ENCODE assay signal across 16 cellular contexts in genomic region chr19:2038284-2039081, GRCh38. TPM values are rescaled to one million over a fixed set of nuclear protein-coding genes. Genes with fewer than 3 reads are reported as not detected.
DNase-seq lines count a peak whose midpoint lies in the region; ATAC-seq, FAIRE-seq and TF ChIP-seq lines count a peak whose summit lies in the region.
"Had no signal": no experiment of that assay in that cellular context is flagged by ENCODE, and none has a peak within 500 bp of the region (broad histone marks: within the 10 kb centered on the region; RNA-seq: fewer than 3 reads in every experiment).

No MANE protein-coding gene starts in this region.

- no peaks in the 10 kb centered on the region for H3K79me2 ChIP-seq in HepG2 (ENCODE audit: insufficient read depth, low read length)

- H3K36me3 ChIP-seq in adrenal gland (replicated peaks in 1 of 2) (peaks cover 0 to 57% of the 10 kb centered on the region in 2 donors), HepG2 (replicated peaks in 1 of 2; ENCODE audit: control insufficient read depth in 1 of 2, insufficient read depth in 2 of 2, low read length in 2 of 2) (peaks cover 15 to 41% of the 10 kb centered on the region in 2 experiments; a peak in 4 of 5 replicates)

- in situ Hi-C loops in HepG2 (cut with HindIII; ENCODE audit: extremely low pct_ligation_motif_present, low pct_unique_long_range_greater_than_20kb): no loop called here

- peaks cover 28% of the 10 kb centered on the region for H3K36me3 Mint-ChIP-seq in activated CD4-positive, alpha-beta T cell treated with anti-CD3 and anti-CD28 coated beads, Interleukin-2, amount 10 ng/mL, durations not matched to agents 24 days and 14 days (ENCODE audit: low read depth)
- H3K36me3 Mint-ChIP-seq in stimulated activated naive B cell treated with anti-CD40 and anti-IgM and Interleukin-4, amounts not matched to agents 10 μg/mL and 1 μg/mL and 100 μg/mL, for 72 hours: peaks cover 32 to 52% of the 10 kb centered on the region in 2 donors
- H3K36me3 Mint-ChIP-seq: activated naive CD4-positive, alpha-beta T cell treated with anti-CD3 and anti-CD28 coated beads, Interleukin-2, amount 50 U/mL, for 24 hours had no signal

- CTCF ChIA-PET in HepG2 (lab: Yijun Ruan, JAX; ENCODE audit: low intra/inter-chr PET ratio, low total read pairs): no interaction called here

- peaks cover 48 to 54% of the 10 kb centered on the region in 2 donors for H3K4me1 ChIP-seq in adrenal gland (replicated peaks in 1 of 2)
- no peaks in the 10 kb centered on the region for H3K4me1 ChIP-seq in HepG2 (ENCODE audit: insufficient read depth, low read length)

- no peak for ATAC-seq in HepG2
- ATAC-seq in stimulated activated naive B cell treated with anti-CD40 and anti-IgM and Interleukin-4, amounts not matched to agents 10 μg/mL and 1 μg/mL and 100 μg/mL, for 72 hours (replicated peaks): no peak
- ATAC-seq in HG03460 (IDR thresholded peaks at IDR 0.05; ENCODE audit: unreplicated experiment): no peak
- no peak for ATAC-seq in GM18868 (IDR thresholded peaks at IDR 0.05; ENCODE audit: unreplicated experiment)

- no peak overlapping the region for H3K4me3 ChIP-seq in adrenal gland
- H3K4me3 ChIP-seq in HepG2 (replicated peaks in 1 of 3; ENCODE audit: insufficient read depth in 1 of 3, low read depth in 2 of 3, low read length in 3 of 3): no peak overlapping the region

- no peak overlapping the region for H2AFZ ChIP-seq in HepG2 (ENCODE audit: low read length)

- H3K27me3 Mint-ChIP-seq in activated CD4-positive, alpha-beta T cell treated with anti-CD3 and anti-CD28 coated beads, Interleukin-2, amount 10 ng/mL, durations not matched to agents 24 days and 14 days: no peaks in the 10 kb centered on the region
- no peaks in the 10 kb centered on the region for H3K27me3 Mint-ChIP-seq in stimulated activated naive B cell treated with anti-CD40 and anti-IgM and Interleukin-4, amounts not matched to agents 10 μg/mL and 1 μg/mL and 100 μg/mL, for 72 hours
- H3K27me3 Mint-ChIP-seq: activated naive CD4-positive, alpha-beta T cell treated with anti-CD3 and anti-CD28 coated beads, Interleukin-2, amount 50 U/mL, for 24 hours had no signal

- peak; percentile 61 for DNase-seq in activated CD4-positive, alpha-beta T cell treated with anti-CD3 and anti-CD28 coated beads, Interleukin-2, amount 10 ng/mL, durations not matched to agents 24 days and 14 days
- DNase-seq in activated CD4-positive, alpha-beta T cell treated with anti-CD3 and anti-CD28 coated beads for 1 hour: no peak
- DNase-seq in adrenal gland: peak in 5 of 7 donors; percentile 35 to 49 (median 42)
- no peak for DNase-seq in HepG2 (ENCODE audit: low spot score)
- no peak for DNase-seq in stimulated activated naive B cell treated with anti-CD40 and anti-IgM and Interleukin-4, amounts not matched to agents 10 μg/mL and 1 μg/mL and 100 μg/mL, for 72 hours
- no peak for DNase-seq in NCI-H146 (lab: John Stamatoyannopoulos, UW)
- DNase-seq: activated CD8-positive, alpha-beta memory T cell treated with anti-CD3 and anti-CD28 coated beads, Interleukin-2, amount 50 U/mL, for 48 hours; HCEC 1CT; KBM-7; NCI-H1436 treated with DMSO at 0.1 percent for 48 hours had no signal

- intact Hi-C loops in activated CD4-positive, alpha-beta T cell treated with anti-CD3 and anti-CD28 coated beads, Interleukin-2, amount 10 ng/mL, durations not matched to agents 24 days and 14 days (cut with micrococcal nuclease): no loop called here
- intact Hi-C loops in adrenal gland (cut with DNase I) (no loop called here), HepG2 (cut with micrococcal nuclease; ENCODE audit: unreplicated experiment) (no loop called here)

- no peaks in the 10 kb centered on the region for H3K27me3 ChIP-seq in adrenal gland
- H3K27me3 ChIP-seq in HepG2 (ENCODE audit: control insufficient read depth in 1 of 2, insufficient read depth in 2 of 2, low read length in 2 of 2): no peaks in the 10 kb centered on the region; a peak in 1 of 5 replicates

- no peak for TF ChIP-seq EP300 in HepG2 (IDR thresholded peaks at IDR 0.05; ENCODE audit: low read depth in 2 of 2, low read length in 2 of 2)
- no peak for TF ChIP-seq EP300 in HepG2 (CRISPR knock-in tag; IDR thresholded peaks at IDR 0.05; ENCODE audit: borderline replicate concordance)

- no peak for TF ChIP-seq POLR2A in adrenal gland (IDR thresholded peaks at IDR 0.05)
- TF ChIP-seq POLR2A in HepG2 (IDR thresholded peaks at IDR 0.05; ENCODE audit: insufficient read depth in 1 of 2, low read depth in 2 of 2, low read length in 2 of 2): no peak

- H3K9me3 Mint-ChIP-seq in activated CD4-positive, alpha-beta T cell treated with anti-CD3 and anti-CD28 coated beads, Interleukin-2, amount 10 ng/mL, durations not matched to agents 24 days and 14 days: peaks cover 3% of the 10 kb centered on the region
- peaks cover 5 to 7% of the 10 kb centered on the region in 2 donors for H3K9me3 Mint-ChIP-seq in stimulated activated naive B cell treated with anti-CD40 and anti-IgM and Interleukin-4, amounts not matched to agents 10 μg/mL and 1 μg/mL and 100 μg/mL, for 72 hours
- H3K9me3 Mint-ChIP-seq: activated naive CD4-positive, alpha-beta T cell treated with anti-CD3 and anti-CD28 coated beads, Interleukin-2, amount 50 U/mL, for 24 hours had no signal

- H3K27ac ChIP-seq in adrenal gland (peak overlapping the region in 4 of 5 donors; percentile 58 to 98 (median 94)), HepG2 (ENCODE audit: extremely low read length, insufficient read depth, low read length) (no peak overlapping the region)
- H3K27ac ChIP-seq: VCaP had no signal

- POLR2A ChIA-PET in HepG2 (lab: Yijun Ruan, JAX): interaction anchor here (1.2 to 2.6 kb wide), 4 partner anchors 9 to 23 kb away, joined by 3 to 8 read pairs (median 6); no protein-coding TSS in a partner anchor

- H3K27ac Mint-ChIP-seq in activated CD4-positive, alpha-beta T cell treated with anti-CD3 and anti-CD28 coated beads, Interleukin-2, amount 10 ng/mL, durations not matched to agents 24 days and 14 days: no peak overlapping the region
- H3K27ac Mint-ChIP-seq in stimulated activated naive B cell treated with anti-CD40 and anti-IgM and Interleukin-4, amounts not matched to agents 10 μg/mL and 1 μg/mL and 100 μg/mL, for 72 hours: peak overlapping the region; percentile 81

- no peak overlapping the region for H3K4me2 ChIP-seq in HepG2 (ENCODE audit: low read depth, low read length)

- H3K9ac ChIP-seq in HepG2 (ENCODE audit: insufficient read depth, low read depth, low read length): no peak overlapping the region

- peaks cover 0 to 6% (median 0%) of the 10 kb centered on the region in 3 donors for H3K9me3 ChIP-seq in adrenal gland (replicated peaks in 1 of 3)
- no peaks in the 10 kb centered on the region for H3K9me3 ChIP-seq in HepG2 (ENCODE audit: low read length)

- no peak for FAIRE-seq in HepG2 (lab: Jason Lieb, UNC)
- FAIRE-seq: endothelial cell of umbilical vein had no signal

- no peaks in the 10 kb centered on the region for H4K20me1 ChIP-seq in HepG2 (ENCODE audit: insufficient read depth, low read length)

- BruUV-seq in HepG2 (replicated peaks; lab: Mats Ljungman, UMichigan): TSS peak; percentile 33

- no peak for TF ChIP-seq RAD21 in HepG2 (CRISPR knock-in tag; IDR thresholded peaks at IDR 0.05)

- TF ChIP-seq CTCF in adrenal gland (IDR thresholded peaks at IDR 0.05): no peak
- TF ChIP-seq CTCF in HepG2 (CRISPR knock-in tag; IDR thresholded peaks at IDR 0.05): no peak

- WGBS in adrenal gland, 4 donors: 48 to 79% (median 73%) methylated on average over 11 to 44 of the region's 44 CpGs
- 93% methylated on average over 44 of the region's 44 CpGs for WGBS in HepG2 (ENCODE audit: low lambda C conversion rate)

- peaks cover 15% of the 10 kb centered on the region for H3K4me1 Mint-ChIP-seq in activated CD4-positive, alpha-beta T cell treated with anti-CD3 and anti-CD28 coated beads, Interleukin-2, amount 10 ng/mL, durations not matched to agents 24 days and 14 days
- peaks cover 29 to 59% of the 10 kb centered on the region in 2 donors for H3K4me1 Mint-ChIP-seq in stimulated activated naive B cell treated with anti-CD40 and anti-IgM and Interleukin-4, amounts not matched to agents 10 μg/mL and 1 μg/mL and 100 μg/mL, for 72 hours

- H3K4me3 Mint-ChIP-seq in activated CD4-positive, alpha-beta T cell treated with anti-CD3 and anti-CD28 coated beads, Interleukin-2, amount 10 ng/mL, durations not matched to agents 24 days and 14 days: no peak overlapping the region
- peak overlapping the region in 1 of 2 donors; percentile 21 for H3K4me3 Mint-ChIP-seq in stimulated activated naive B cell treated with anti-CD40 and anti-IgM and Interleukin-4, amounts not matched to agents 10 μg/mL and 1 μg/mL and 100 μg/mL, for 72 hours
- H3K4me3 Mint-ChIP-seq: activated naive CD4-positive, alpha-beta T cell treated with anti-CD3 and anti-CD28 coated beads, Interleukin-2, amount 50 U/mL, for 24 hours had no signal

RNA-seq across cellular contexts. Expression of gene MKNK2, which starts 12.6 kb away (rescaled TPM):
- total RNA-seq in activated CD4-positive, alpha-beta T cell treated with anti-CD3 and anti-CD28 coated beads, Interleukin-2, amount 10 ng/mL, durations not matched to agents 24 days and 14 days: 159 and 169 TPM in 2 replicates
- total RNA-seq in adrenal gland (100 to 1,000 TPM; 106 to 440 (median 171) TPM), HepG2 (2016; rRNA removed; fragmentation: Illumina TruSeq; extraction: Trizol) (35.5 and 44.9 TPM in 2 replicates)
- polyA plus RNA-seq in adrenal gland (100 to 1,000 TPM in 2 of 3 donors, 10 to 100 TPM in 1; 30.4 to 238 (median 140) TPM), HepG2 (2011; rRNA removed) (112 and 129 TPM in 2 replicates)
- 52.3 and 57.0 TPM in 2 replicates for total RNA-seq in HepG2 (2016; cell fraction: cytosol; rRNA removed; fragmentation: Illumina TruSeq; extraction: Trizol; ENCODE audit: low read depth)
- 30.7 and 45.2 TPM in 2 replicates for total RNA-seq in HepG2 (2016; cell fraction: insoluble cytoplasmic fraction; rRNA removed; fragmentation: Illumina TruSeq; extraction: Trizol)
- total RNA-seq in HepG2 (2016; cell fraction: membrane; rRNA removed; fragmentation: Illumina TruSeq; extraction: Trizol): 90.7 and 98.8 TPM in 2 replicates
- 29.7 and 31.4 TPM in 2 replicates for total RNA-seq in HepG2 (2016; cell fraction: nucleus; rRNA removed; fragmentation: Illumina TruSeq; extraction: Trizol)
- 75.6 and 125 TPM in 2 replicates for polyA plus RNA-seq in HepG2 (2011; cell fraction: cytosol; rRNA removed)
- polyA plus RNA-seq in HepG2 (2011; cell fraction: nucleus; rRNA removed): 253 and 307 TPM in 2 replicates
- polyA plus RNA-seq in HepG2 (2012): 68.1 and 73.6 TPM in 2 replicates
- 65.6 and 66.5 TPM in 2 replicates for polyA plus RNA-seq in HepG2 (2016; cell fraction: cytosol; fragmentation: Illumina TruSeq; extraction: Trizol; ENCODE audit: low read depth)
- 34.0 and 45.2 TPM in 2 replicates for polyA plus RNA-seq in HepG2 (2016; cell fraction: insoluble cytoplasmic fraction; fragmentation: Illumina TruSeq; extraction: Trizol; ENCODE audit: low read depth)
- polyA plus RNA-seq in HepG2 (2016; cell fraction: membrane; fragmentation: Illumina TruSeq; extraction: Trizol; ENCODE audit: low read depth): 77.4 and 85.7 TPM in 2 replicates
- polyA plus RNA-seq in HepG2 (2016; cell fraction: nucleus; fragmentation: Illumina TruSeq; extraction: Trizol; ENCODE audit: insufficient read depth, low read depth): 73.2 and 74.3 TPM in 2 replicates
- polyA minus RNA-seq in HepG2 (2011; rRNA and poly(A)+ RNA removed; ENCODE audit: low replicate concordance): 79.7 and 204 TPM in 2 replicates
- 99.9 and 101 TPM in 2 replicates for polyA minus RNA-seq in HepG2 (2011; cell fraction: cytosol; rRNA and poly(A)+ RNA removed)
- polyA minus RNA-seq in HepG2 (2011; cell fraction: nucleus; rRNA and poly(A)+ RNA removed): 40.2 and 51.7 TPM in 2 replicates

RNA-seq across cellular contexts. Expression of gene BTBD2, which starts 23.0 kb away (rescaled TPM):
- 25.8 and 30.2 TPM in 2 replicates for total RNA-seq in activated CD4-positive, alpha-beta T cell treated with anti-CD3 and anti-CD28 coated beads, Interleukin-2, amount 10 ng/mL, durations not matched to agents 24 days and 14 days
- 100 to 1,000 TPM in 1 of 8 donors, 10 to 100 TPM in 7; 55.0 to 122 (median 82.4) TPM for total RNA-seq in adrenal gland
- polyA plus RNA-seq in adrenal gland: 10 to 100 TPM; 11.8 to 87.5 (median 57.7) TPM
- 28.1 and 30.9 TPM in 2 replicates for total RNA-seq in HepG2 (2016; rRNA removed; fragmentation: Illumina TruSeq; extraction: Trizol)
- total RNA-seq in HepG2 (2016; cell fraction: cytosol; rRNA removed; fragmentation: Illumina TruSeq; extraction: Trizol; ENCODE audit: low read depth): 33.3 and 38.0 TPM in 2 replicates
- total RNA-seq in HepG2 (2016; cell fraction: insoluble cytoplasmic fraction; rRNA removed; fragmentation: Illumina TruSeq; extraction: Trizol): 26.7 and 27.1 TPM in 2 replicates
- total RNA-seq in HepG2 (2016; cell fraction: membrane; rRNA removed; fragmentation: Illumina TruSeq; extraction: Trizol): 73.7 and 74.9 TPM in 2 replicates
- 18.7 and 18.8 TPM in 2 replicates for total RNA-seq in HepG2 (2016; cell fraction: nucleus; rRNA removed; fragmentation: Illumina TruSeq; extraction: Trizol)
- 45.3 and 45.6 TPM in 2 replicates for polyA plus RNA-seq in HepG2 (2011; rRNA removed)
- 23.9 and 43.2 TPM in 2 replicates for polyA plus RNA-seq in HepG2 (2011; cell fraction: cytosol; rRNA removed)
- polyA plus RNA-seq in HepG2 (2011; cell fraction: nucleus; rRNA removed): 43.1 and 48.6 TPM in 2 replicates
- 46.5 and 49.0 TPM in 2 replicates for polyA plus RNA-seq in HepG2 (2012)
- 74.0 and 79.4 TPM in 2 replicates for polyA plus RNA-seq in HepG2 (2016; cell fraction: cytosol; fragmentation: Illumina TruSeq; extraction: Trizol; ENCODE audit: low read depth)
- 39.4 and 51.6 TPM in 2 replicates for polyA plus RNA-seq in HepG2 (2016; cell fraction: insoluble cytoplasmic fraction; fragmentation: Illumina TruSeq; extraction: Trizol; ENCODE audit: low read depth)
- polyA plus RNA-seq in HepG2 (2016; cell fraction: membrane; fragmentation: Illumina TruSeq; extraction: Trizol; ENCODE audit: low read depth): 106 and 123 TPM in 2 replicates
- polyA plus RNA-seq in HepG2 (2016; cell fraction: nucleus; fragmentation: Illumina TruSeq; extraction: Trizol; ENCODE audit: insufficient read depth, low read depth): 43.6 and 45.5 TPM in 2 replicates
- 32.8 and 55.6 TPM in 2 replicates for polyA minus RNA-seq in HepG2 (2011; rRNA and poly(A)+ RNA removed; ENCODE audit: low replicate concordance)
- 39.1 and 43.2 TPM in 2 replicates for polyA minus RNA-seq in HepG2 (2011; cell fraction: cytosol; rRNA and poly(A)+ RNA removed)
- 10.3 and 12.1 TPM in 2 replicates for polyA minus RNA-seq in HepG2 (2011; cell fraction: nucleus; rRNA and poly(A)+ RNA removed)

RNA-seq across cellular contexts. Expression of gene MOB3A, which starts 57.6 kb away (rescaled TPM):
- total RNA-seq in activated CD4-positive, alpha-beta T cell treated with anti-CD3 and anti-CD28 coated beads, Interleukin-2, amount 10 ng/mL, durations not matched to agents 24 days and 14 days: 184 and 185 TPM in 2 replicates
- 10 to 100 TPM; 25.5 to 54.0 (median 45.2) TPM for total RNA-seq in adrenal gland
- polyA plus RNA-seq in adrenal gland: 10 to 100 TPM; 13.6 to 22.4 (median 16.0) TPM
- total RNA-seq in HepG2 (2016; rRNA removed; fragmentation: Illumina TruSeq; extraction: Trizol): 3.5 and 4.3 TPM in 2 replicates
- 2.2 and 2.7 TPM in 2 replicates for total RNA-seq in HepG2 (2016; cell fraction: cytosol; rRNA removed; fragmentation: Illumina TruSeq; extraction: Trizol; ENCODE audit: low read depth)
- total RNA-seq in HepG2 (2016; cell fraction: insoluble cytoplasmic fraction; rRNA removed; fragmentation: Illumina TruSeq; extraction: Trizol): 3.5 and 4.0 TPM in 2 replicates
- 2.7 and 3.2 TPM in 2 replicates for total RNA-seq in HepG2 (2016; cell fraction: membrane; rRNA removed; fragmentation: Illumina TruSeq; extraction: Trizol)
- total RNA-seq in HepG2 (2016; cell fraction: nucleus; rRNA removed; fragmentation: Illumina TruSeq; extraction: Trizol): 2.4 and 2.5 TPM in 2 replicates
- polyA plus RNA-seq in HepG2 (2011; rRNA removed): 17.8 and 20.3 TPM in 2 replicates
- 13.9 and 16.9 TPM in 2 replicates for polyA plus RNA-seq in HepG2 (2011; cell fraction: cytosol; rRNA removed)
- 10.8 and 12.6 TPM in 2 replicates for polyA plus RNA-seq in HepG2 (2011; cell fraction: nucleus; rRNA removed)
- polyA plus RNA-seq in HepG2 (2012): 6.2 and 6.8 TPM in 2 replicates
- polyA plus RNA-seq in HepG2 (2016; cell fraction: cytosol; fragmentation: Illumina TruSeq; extraction: Trizol; ENCODE audit: low read depth): 0.97 and 1.0 TPM in 2 replicates
- polyA plus RNA-seq in HepG2 (2016; cell fraction: insoluble cytoplasmic fraction; fragmentation: Illumina TruSeq; extraction: Trizol; ENCODE audit: low read depth): 6.2 and 7.9 TPM in 2 replicates
- 2.8 TPM in 2 replicates for polyA plus RNA-seq in HepG2 (2016; cell fraction: membrane; fragmentation: Illumina TruSeq; extraction: Trizol; ENCODE audit: low read depth)
- polyA plus RNA-seq in HepG2 (2016; cell fraction: nucleus; fragmentation: Illumina TruSeq; extraction: Trizol; ENCODE audit: insufficient read depth, low read depth): 6.6 and 6.8 TPM in 2 replicates
- polyA minus RNA-seq in HepG2 (2011; rRNA and poly(A)+ RNA removed; ENCODE audit: low replicate concordance): 23.6 and 71.5 TPM in 2 replicates
- polyA minus RNA-seq in HepG2 (2011; cell fraction: cytosol; rRNA and poly(A)+ RNA removed): 19.3 and 25.0 TPM in 2 replicates
- polyA minus RNA-seq in HepG2 (2011; cell fraction: nucleus; rRNA and poly(A)+ RNA removed): 5.3 and 6.0 TPM in 2 replicates

RNA-seq across cellular contexts. Expression of gene IZUMO4, which starts 58.2 kb away (rescaled TPM):
- total RNA-seq in activated CD4-positive, alpha-beta T cell treated with anti-CD3 and anti-CD28 coated beads, Interleukin-2, amount 10 ng/mL, durations not matched to agents 24 days and 14 days: 9.5 and 10.0 TPM in 2 replicates
- total RNA-seq in adrenal gland (1 to 10 TPM in 6 of 8 donors, under 1 TPM in 2; 0.69 to 8.7 (median 2.1) TPM), HepG2 (2016; rRNA removed; fragmentation: Illumina TruSeq; extraction: Trizol) (0.24 and 0.77 TPM in 2 replicates)
- polyA plus RNA-seq in adrenal gland (10 to 100 TPM in 2 of 3 donors, 1 to 10 TPM in 1; 2.6 to 24.6 (median 17.4) TPM), HepG2 (2011; rRNA removed) (3.9 and 4.1 TPM in 2 replicates)
- 0.79 and 0.91 TPM in 2 replicates for total RNA-seq in HepG2 (2016; cell fraction: cytosol; rRNA removed; fragmentation: Illumina TruSeq; extraction: Trizol; ENCODE audit: low read depth)
- total RNA-seq in HepG2 (2016; cell fraction: insoluble cytoplasmic fraction; rRNA removed; fragmentation: Illumina TruSeq; extraction: Trizol): 0.34 and 1.5 TPM in 2 replicates
- 0.83 and 1.5 TPM in 2 replicates for total RNA-seq in HepG2 (2016; cell fraction: membrane; rRNA removed; fragmentation: Illumina TruSeq; extraction: Trizol)
- total RNA-seq in HepG2 (2016; cell fraction: nucleus; rRNA removed; fragmentation: Illumina TruSeq; extraction: Trizol): 1.1 and 2.5 TPM in 2 replicates
- polyA plus RNA-seq in HepG2 (2011; cell fraction: cytosol; rRNA removed): 0.55 and 0.75 TPM in 2 replicates
- 66.6 and 91.0 TPM in 2 replicates for polyA plus RNA-seq in HepG2 (2011; cell fraction: nucleus; rRNA removed)
- 1.7 and 4.4 TPM in 2 replicates for polyA plus RNA-seq in HepG2 (2012)
- polyA plus RNA-seq in HepG2 (2016; cell fraction: cytosol; fragmentation: Illumina TruSeq; extraction: Trizol; ENCODE audit: low read depth): 0.57 and 1.2 TPM in 2 replicates
- polyA plus RNA-seq in HepG2 (2016; cell fraction: insoluble cytoplasmic fraction; fragmentation: Illumina TruSeq; extraction: Trizol; ENCODE audit: low read depth): 0.45 and 0.53 TPM in 2 replicates
- polyA plus RNA-seq in HepG2 (2016; cell fraction: membrane; fragmentation: Illumina TruSeq; extraction: Trizol; ENCODE audit: low read depth): 0.94 TPM in 2 replicates
- 4.3 and 6.3 TPM in 2 replicates for polyA plus RNA-seq in HepG2 (2016; cell fraction: nucleus; fragmentation: Illumina TruSeq; extraction: Trizol; ENCODE audit: insufficient read depth, low read depth)
- 0.54 and 2.7 TPM in 2 replicates for polyA minus RNA-seq in HepG2 (2011; rRNA and poly(A)+ RNA removed; ENCODE audit: low replicate concordance)
- polyA minus RNA-seq in HepG2 (2011; cell fraction: cytosol; rRNA and poly(A)+ RNA removed): not detected in 2 replicates
- polyA minus RNA-seq in HepG2 (2011; cell fraction: nucleus; rRNA and poly(A)+ RNA removed): 1.9 and 4.2 TPM in 2 replicates
- total RNA-seq: Daoy had no signal

Comparison
In these comparisons a context has a peak if more than half of its experiments do, and no peak if none do; other contexts are left out.
1. DNase-seq: peak in activated CD4-positive, alpha-beta T cell treated with anti-CD3 and anti-CD28 coated beads, Interleukin-2, amount 10 ng/mL, durations not matched to agents 24 days and 14 days (single experiment) and adrenal gland (5 of 7); none in activated CD4-positive, alpha-beta T cell treated with anti-CD3 and anti-CD28 coated beads for 1 hour (single experiment), HepG2 (single experiment), stimulated activated naive B cell treated with anti-CD40 and anti-IgM and Interleukin-4, amounts not matched to agents 10 μg/mL and 1 μg/mL and 100 μg/mL, for 72 hours (single experiment) and NCI-H146 (single experiment).
2. RNA of gene MOB3A, which starts 57.6 kb away (total RNA-seq): 184 to 185 TPM in activated CD4-positive, alpha-beta T cell treated with anti-CD3 and anti-CD28 coated beads, Interleukin-2, amount 10 ng/mL, durations not matched to agents 24 days and 14 days and 25.5 to 54.0 TPM in adrenal gland; 2.2 to 4.3 TPM in HepG2; every median in the first group is over 4 times any median in the second.